In the genomic region with DNA sequence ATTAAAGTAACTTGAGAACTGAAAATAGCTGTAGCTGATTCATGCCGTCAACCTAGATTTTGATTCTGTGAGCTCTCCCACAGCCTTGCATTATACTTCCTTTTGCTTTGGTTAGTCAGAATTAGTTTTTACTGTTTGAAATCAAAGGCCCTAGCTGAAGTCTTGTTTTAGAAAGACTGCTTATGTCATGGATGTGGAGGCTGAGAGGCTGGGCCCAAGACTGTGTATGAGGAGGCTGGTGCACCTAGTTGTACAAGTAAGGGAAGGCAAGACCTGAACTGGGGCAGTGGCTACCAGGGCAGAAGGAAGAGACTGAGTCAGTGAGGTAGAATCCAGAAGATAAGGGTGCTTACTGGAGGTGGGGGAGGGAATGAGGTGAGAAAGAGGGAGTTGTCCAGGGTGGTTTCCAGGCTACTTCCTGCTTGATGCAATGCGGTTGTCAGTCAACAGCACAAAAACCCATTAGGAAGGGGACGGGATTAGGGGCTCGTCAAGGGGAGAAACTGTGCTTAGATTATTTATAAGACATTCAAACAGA, we compare ENCODE assay signal across 24 cellular contexts.
"Had no signal": no experiment of that assay in that cellular context is flagged by ENCODE, and none has a peak within 500 bp of the region (broad histone marks: within the 10 kb centered on the region; RNA-seq: fewer than 3 reads in every experiment).

No MANE protein-coding gene starts in this region.

- ATAC-seq: activated CD4-positive, CD25-positive, alpha-beta regulatory T cell treated with anti-CD3 and anti-CD28 coated beads, Interleukin-2, amount 50 U/mL, for 24 hours; left lobe of liver; lower lobe of right lung; naive thymus-derived CD8-positive, alpha-beta T cell; stimulated activated naive B cell treated with anti-CD40 and anti-IgM and Interleukin-4, amounts not matched to agents 10 μg/mL and 1 μg/mL and 100 μg/mL, for 72 hours; upper lobe of right lung had no signal

- H3K4me1 ChIP-seq: lower lobe of right lung, neural progenitor cell, thyroid gland, upper lobe of right lung had no signal

- H3K4me3 ChIP-seq: coronary artery, lower lobe of right lung, neural progenitor cell, thyroid gland, upper lobe of right lung had no signal

- H3K36me3 Mint-ChIP-seq: naive thymus-derived CD8-positive, alpha-beta T cell; neural progenitor cell; stimulated activated naive B cell treated with anti-CD40 and anti-IgM and Interleukin-4, amounts not matched to agents 10 μg/mL and 1 μg/mL and 100 μg/mL, for 72 hours had no signal

- H3K9ac ChIP-seq: neural progenitor cell had no signal

- H3K27me3 ChIP-seq: neural progenitor cell, thyroid gland, upper lobe of right lung had no signal

- H2AFZ ChIP-seq: neural progenitor cell had no signal

- H3K27ac Mint-ChIP-seq: activated CD4-positive, alpha-beta T cell treated with anti-CD3 and anti-CD28 coated beads, Interleukin-2, amount 10 ng/mL, durations not matched to agents 7 days and 5 days; activated naive CD8-positive, alpha-beta T cell treated with anti-CD3 and anti-CD28 coated beads, Interleukin-2, amount 10 ng/mL, durations not matched to agents 7 days and 5 days; activated T-helper 1 cell treated with anti-CD3 and anti-CD28 coated beads, Interleukin-12 subunit alpha, Interleukin-12 subunit beta, Interleukin-2, Interleukin-4 antibody, amounts not matched to agents 30 ng/mL and 10 ng/mL and 1 ng/mL, durations not matched to agents 14 hours and 24 hours and 36 hours; neural progenitor cell; stimulated activated naive B cell treated with anti-CD40 and anti-IgM and Interleukin-4, amounts not matched to agents 10 μg/mL and 1 μg/mL and 100 μg/mL, for 72 hours had no signal

- H3K9me3 Mint-ChIP-seq: activated CD4-positive, alpha-beta T cell treated with anti-CD3 and anti-CD28 coated beads, Interleukin-2, amount 10 ng/mL, durations not matched to agents 7 days and 5 days; activated naive CD8-positive, alpha-beta T cell treated with anti-CD3 and anti-CD28 coated beads, Interleukin-2, amount 10 ng/mL, durations not matched to agents 7 days and 5 days; activated T-helper 1 cell treated with anti-CD3 and anti-CD28 coated beads, Interleukin-12 subunit alpha, Interleukin-12 subunit beta, Interleukin-2, Interleukin-4 antibody, amounts not matched to agents 30 ng/mL and 10 ng/mL and 1 ng/mL, durations not matched to agents 14 hours and 24 hours and 36 hours; naive thymus-derived CD8-positive, alpha-beta T cell; stimulated activated naive B cell treated with anti-CD40 and anti-IgM and Interleukin-4, amounts not matched to agents 10 μg/mL and 1 μg/mL and 100 μg/mL, for 72 hours had no signal

- H3K4me2 ChIP-seq: neural progenitor cell had no signal

- H3K9me3 ChIP-seq: lower lobe of right lung, thyroid gland, upper lobe of right lung had no signal

- H3K27ac ChIP-seq: coronary artery, lower lobe of right lung, neural progenitor cell, thyroid gland, upper lobe of right lung, VCaP had no signal

- FAIRE-seq: kidney had no signal

- DNase-seq: activated CD4-positive, alpha-beta T cell treated with anti-CD3 and anti-CD28 coated beads, Interleukin-2, amount 10 ng/mL, durations not matched to agents 7 days and 5 days; activated CD8-positive, alpha-beta memory T cell treated with anti-CD3 and anti-CD28 coated beads for 24 hours; activated CD8-positive, alpha-beta memory T cell treated with anti-CD3 and anti-CD28 coated beads, Interleukin-2, amount 50 U/mL, for 48 hours; activated gamma-delta T cell treated with Interleukin-2 at 50 U/mL for 16 hours; activated naive CD8-positive, alpha-beta T cell treated with anti-CD3 and anti-CD28 coated beads, Interleukin-2, amount 10 ng/mL, durations not matched to agents 7 days and 5 days; amniotic stem cell; cerebellar nuclear complex; foreskin melanocyte; kidney; lower lobe of right lung; naive thymus-derived CD8-positive, alpha-beta T cell; retina; stimulated activated CD4-positive, alpha-beta T cell treated with anti-CD3 and anti-CD28 coated beads, Interleukin-2, amount 100 ng/mL, for 48 hours; stimulated activated CD8-positive, alpha-beta memory T cell treated with anti-CD3 and anti-CD28 coated beads, Interleukin-4, amount 100 ng/mL, for 48 hours; stimulated activated naive B cell treated with anti-CD40 and anti-IgM and Interleukin-4, amounts not matched to agents 10 μg/mL and 1 μg/mL and 100 μg/mL, for 72 hours; SW 1271; thyroid gland; upper lobe of right lung had no signal

- H3K27me3 Mint-ChIP-seq: activated CD4-positive, alpha-beta T cell treated with anti-CD3 and anti-CD28 coated beads, Interleukin-2, amount 10 ng/mL, durations not matched to agents 7 days and 5 days; activated naive CD8-positive, alpha-beta T cell treated with anti-CD3 and anti-CD28 coated beads, Interleukin-2, amount 10 ng/mL, durations not matched to agents 7 days and 5 days had no signal

- H3K4me3 Mint-ChIP-seq: activated CD4-positive, alpha-beta T cell treated with anti-CD3 and anti-CD28 coated beads, Interleukin-2, amount 10 ng/mL, durations not matched to agents 7 days and 5 days; activated naive CD8-positive, alpha-beta T cell treated with anti-CD3 and anti-CD28 coated beads, Interleukin-2, amount 10 ng/mL, durations not matched to agents 7 days and 5 days; activated T-helper 1 cell treated with anti-CD3 and anti-CD28 coated beads, Interleukin-12 subunit alpha, Interleukin-12 subunit beta, Interleukin-2, Interleukin-4 antibody, amounts not matched to agents 30 ng/mL and 10 ng/mL and 1 ng/mL, durations not matched to agents 14 hours and 24 hours and 36 hours; naive thymus-derived CD8-positive, alpha-beta T cell; neural progenitor cell; stimulated activated naive B cell treated with anti-CD40 and anti-IgM and Interleukin-4, amounts not matched to agents 10 μg/mL and 1 μg/mL and 100 μg/mL, for 72 hours had no signal

- H3K36me3 ChIP-seq: lower lobe of right lung, neural progenitor cell, thyroid gland, upper lobe of right lung had no signal
